Comparison of ENCODE assay signal across 1 cellular context in genomic region chr6:73675466-73676098, GRCh38.
TF ChIP-seq lines count a peak whose summit lies in the region.

No MANE protein-coding gene starts in this region.

TF ChIP-seq in H1, 55 proteins besides CTCF, POLR2A, EP300 and RAD21:
- TF ChIP-seq YY1 (IDR thresholded peaks at IDR 0.05; ENCODE audit: low read depth, low read length) (0 out of 2 replicates have a peak, but pooled peaks have one; percentile 43), SP4 (IDR thresholded peaks at IDR 0.05; ENCODE audit: low read length) (no peak)
